ENCODE assay signal across 9 cellular contexts in genomic region chr16:67183284-67183626, GRCh38. TPM values are rescaled to one million over a fixed set of nuclear protein-coding genes. Genes with fewer than 3 reads are reported as not detected.
DNase-seq lines count a peak whose midpoint lies in the region; ATAC-seq, FAIRE-seq and TF ChIP-seq lines count a peak whose summit lies in the region.
"Had no signal": no experiment of that assay in that cellular context is flagged by ENCODE, and none has a peak within 500 bp of the region (broad histone marks: within the 10 kb centered on the region; RNA-seq: fewer than 3 reads in every experiment).

No MANE protein-coding gene starts in this region.

- peaks cover 6 to 15% (median 6%) of the 10 kb centered on the region in 5 donors for H3K27me3 Mint-ChIP-seq in naive thymus-derived CD4-positive, alpha-beta T cell
- H3K27me3 Mint-ChIP-seq in chondrocyte (ENCODE audit: low read depth), result no peaks in the 10 kb centered on the region

- H3K4me3 Mint-ChIP-seq in naive thymus-derived CD4-positive, alpha-beta T cell, result no peak overlapping the region
- H3K4me3 Mint-ChIP-seq in chondrocyte (ENCODE audit: unreplicated experiment), result no peak overlapping the region

- H3K9me3 ChIP-seq in KOPT-K1 (ENCODE audit: insufficient read depth, low read length, poor library complexity, severe bottlenecking) (no peaks in the 10 kb centered on the region), duodenal mucosa (ENCODE audit: control insufficient read depth in 1 of 2, low read length in 2 of 2) (no peaks in the 10 kb centered on the region)
- no peaks in the 10 kb centered on the region for H3K9me3 ChIP-seq in naive thymus-derived CD4-positive, alpha-beta T cell (ENCODE audit: control insufficient read depth in 2 of 3, low read length in 3 of 3)

- H3K36me3 ChIP-seq in KOPT-K1 (ENCODE audit: insufficient read depth, low read length) (no peaks in the 10 kb centered on the region; the same call in 1 of the 2 replicates), duodenal mucosa (ENCODE audit: control insufficient read depth in 1 of 2, insufficient read depth in 2 of 2, low read length in 2 of 2) (no peaks in the 10 kb centered on the region)
- peaks cover 0 to 7% (median 0%) of the 10 kb centered on the region in 3 experiments for H3K36me3 ChIP-seq in naive thymus-derived CD4-positive, alpha-beta T cell (ENCODE audit: control insufficient read depth in 2 of 3, insufficient read depth in 3 of 3, low read length in 3 of 3)

- TF ChIP-seq CTCF in AG09309 (IDR thresholded peaks at IDR 0.05; ENCODE audit: control insufficient read depth, insufficient read depth, low read depth, low read length, missing control alignments), result no peak
- no peak for TF ChIP-seq CTCF in chondrocyte (IDR thresholded peaks at IDR 0.05)

- CTCF ChIA-PET in naive thymus-derived CD4-positive, alpha-beta T cell (lab: Charles Lee), result no interaction called here

- no peak overlapping the region for H3K27ac Mint-ChIP-seq in naive thymus-derived CD4-positive, alpha-beta T cell
- H3K27ac Mint-ChIP-seq in chondrocyte (ENCODE audit: unreplicated experiment), result no peak overlapping the region

- H3K27ac ChIP-seq in KOPT-K1 (ENCODE audit: low read depth, low read length, poor library complexity, severe bottlenecking), result peak overlapping the region; percentile 82
- peak overlapping the region; percentile 95 for H3K27ac ChIP-seq in duodenal mucosa (ENCODE audit: low read depth, low read length)
- peak overlapping the region; percentile 97 for H3K27ac ChIP-seq in naive thymus-derived CD4-positive, alpha-beta T cell (ENCODE audit: low read depth, low read length)

- H3K27me3 ChIP-seq in duodenal mucosa (ENCODE audit: control insufficient read depth in 1 of 2, insufficient read depth in 2 of 2, low read length in 2 of 2), result no peaks in the 10 kb centered on the region
- H3K27me3 ChIP-seq in naive thymus-derived CD4-positive, alpha-beta T cell (ENCODE audit: control insufficient read depth in 2 of 2, insufficient read depth in 2 of 2, low read length in 2 of 2), result no peaks in the 10 kb centered on the region

- FAIRE-seq in RCC 7860 (lab: Jason Lieb, UNC), result no peak

- no peak for ATAC-seq in naive thymus-derived CD4-positive, alpha-beta T cell
- ATAC-seq in HG03565 (IDR thresholded peaks at IDR 0.05; ENCODE audit: unreplicated experiment), result no peak

- POLR2A ChIA-PET in naive thymus-derived CD4-positive, alpha-beta T cell (lab: Charles Lee), result interaction anchor here (2.2 to 4.2 kb wide), 3 partner anchors 9 to 23 kb away, joined by 5 to 22 read pairs (median 11); partner anchors contain the start of genes E2F4, FBXL8 and TRADD

- peak overlapping the region; percentile 48 to 78 for H3K9ac ChIP-seq in duodenal mucosa (ENCODE audit: low read depth in 1 of 2, low read length in 2 of 2)

- peak overlapping the region; percentile 46 for H3K4me3 ChIP-seq in AG09309 (ENCODE audit: control insufficient read depth, low read depth, low read length)
- H3K4me3 ChIP-seq in duodenal mucosa (ENCODE audit: low read depth in 1 of 2, low read length in 2 of 2), result peak overlapping the region; percentile 71 to 82
- H3K4me3 ChIP-seq in naive thymus-derived CD4-positive, alpha-beta T cell (ENCODE audit: low read length), result peak overlapping the region; percentile 79

- H3K36me3 Mint-ChIP-seq in naive thymus-derived CD4-positive, alpha-beta T cell, result no peaks in the 10 kb centered on the region
- peaks cover 1% of the 10 kb centered on the region for H3K36me3 Mint-ChIP-seq in chondrocyte (ENCODE audit: low read depth)

- H3K4me1 ChIP-seq in duodenal mucosa (ENCODE audit: control insufficient read depth in 1 of 2, insufficient read depth in 2 of 2, low read length in 2 of 2), result peaks cover 30 to 37% of the 10 kb centered on the region in 2 donors
- peaks cover 12 to 15% of the 10 kb centered on the region in 2 donors for H3K4me1 ChIP-seq in naive thymus-derived CD4-positive, alpha-beta T cell (ENCODE audit: control insufficient read depth in 2 of 2, insufficient read depth in 2 of 2, low read length in 2 of 2)

- H3K4me1 Mint-ChIP-seq in naive thymus-derived CD4-positive, alpha-beta T cell, result peaks cover 8 to 28% (median 16%) of the 10 kb centered on the region in 7 donors
- H3K4me1 Mint-ChIP-seq in chondrocyte (ENCODE audit: low read depth), result peaks cover 15% of the 10 kb centered on the region

- H3K9me3 Mint-ChIP-seq in naive thymus-derived CD4-positive, alpha-beta T cell, result no peaks in the 10 kb centered on the region
- no peaks in the 10 kb centered on the region for H3K9me3 Mint-ChIP-seq in chondrocyte (ENCODE audit: low read depth)

- DNase-seq in AG09309 (ENCODE audit: low read depth), result no peak
- DNase-seq in naive thymus-derived CD4-positive, alpha-beta T cell, result no peak
- no peak for DNase-seq in RCC 7860 (ENCODE audit: low spot score)
- no peak for DNase-seq in NCI-H2227 (lab: John Stamatoyannopoulos, UW; ENCODE audit: unreplicated experiment)
- no peak for DNase-seq in chondrocyte (ENCODE audit: low spot score)

- intact Hi-C loops in naive thymus-derived CD4-positive, alpha-beta T cell (cut with micrococcal nuclease), result loop anchor here (1.0 to 2.0 kb wide), 13 partner anchors 9 to 659 kb away; partner anchors contain the start of genes ATP6V0D1 (in 2 of the 2), FHOD1 (in 2 of the 2), CBFB (in 1 of the 2) and E2F4 (in 1 of the 2)

RNA-seq across cellular contexts. Expression of gene MATCAP1, which starts 0.5 kb away (rescaled TPM):
- total RNA-seq in naive thymus-derived CD4-positive, alpha-beta T cell, result 10 to 100 TPM in 3 of 5 experiments, 1 to 10 TPM in 2; 4.3 to 88.1 (median 11.0) TPM
- polyA plus RNA-seq in naive thymus-derived CD4-positive, alpha-beta T cell, result under 1 TPM; 0.48 to 0.78 TPM
- 28.0 to 45.0 TPM (median 29.9 TPM) in 3 replicates for total RNA-seq in chondrocyte

RNA-seq across cellular contexts. Expression of gene EXOC3L1, which starts 6.7 kb away (rescaled TPM):
- total RNA-seq in naive thymus-derived CD4-positive, alpha-beta T cell, result under 1 TPM in 2 of 5 experiments, not detected in 3; 0.58 to 0.73 TPM
- not detected for polyA plus RNA-seq in naive thymus-derived CD4-positive, alpha-beta T cell
- not detected in 3 replicates for total RNA-seq in chondrocyte
- total RNA-seq: H4 had no signal

RNA-seq across cellular contexts. Expression of gene E2F4, which starts 8.7 kb away (rescaled TPM):
- total RNA-seq in naive thymus-derived CD4-positive, alpha-beta T cell, result 100 to 1,000 TPM in 1 of 5 experiments, 10 to 100 TPM in 4; 67.1 to 133 (median 73.0) TPM
- 10 to 100 TPM; 59.4 to 97.9 TPM for polyA plus RNA-seq in naive thymus-derived CD4-positive, alpha-beta T cell
- 31.9 to 41.0 TPM (median 33.4 TPM) in 3 replicates for total RNA-seq in chondrocyte

RNA-seq across cellular contexts. Expression of gene NOL3, which starts 12.9 kb away (rescaled TPM):
- total RNA-seq in naive thymus-derived CD4-positive, alpha-beta T cell, result 10 to 100 TPM in 1 of 5 experiments, 1 to 10 TPM in 3, under 1 TPM in 1; 0.89 to 66.0 (median 1.8) TPM
- not detected for polyA plus RNA-seq in naive thymus-derived CD4-positive, alpha-beta T cell
- total RNA-seq in chondrocyte, result 21.9 to 34.6 TPM (median 31.2 TPM) in 3 replicates

RNA-seq across cellular contexts. Expression of gene ELMO3, which starts 15.7 kb away (rescaled TPM):
- 1 to 10 TPM; 2.6 to 9.1 (median 7.5) TPM for total RNA-seq in naive thymus-derived CD4-positive, alpha-beta T cell
- polyA plus RNA-seq in naive thymus-derived CD4-positive, alpha-beta T cell, result under 1 TPM in 1 of 2 donors, not detected in 1; 0.07 TPM
- total RNA-seq in chondrocyte, result 1.1 to 1.2 TPM (median 1.1 TPM) in 3 replicates
